ENCODE assay signal across 7 cellular contexts in the genomic region with DNA sequence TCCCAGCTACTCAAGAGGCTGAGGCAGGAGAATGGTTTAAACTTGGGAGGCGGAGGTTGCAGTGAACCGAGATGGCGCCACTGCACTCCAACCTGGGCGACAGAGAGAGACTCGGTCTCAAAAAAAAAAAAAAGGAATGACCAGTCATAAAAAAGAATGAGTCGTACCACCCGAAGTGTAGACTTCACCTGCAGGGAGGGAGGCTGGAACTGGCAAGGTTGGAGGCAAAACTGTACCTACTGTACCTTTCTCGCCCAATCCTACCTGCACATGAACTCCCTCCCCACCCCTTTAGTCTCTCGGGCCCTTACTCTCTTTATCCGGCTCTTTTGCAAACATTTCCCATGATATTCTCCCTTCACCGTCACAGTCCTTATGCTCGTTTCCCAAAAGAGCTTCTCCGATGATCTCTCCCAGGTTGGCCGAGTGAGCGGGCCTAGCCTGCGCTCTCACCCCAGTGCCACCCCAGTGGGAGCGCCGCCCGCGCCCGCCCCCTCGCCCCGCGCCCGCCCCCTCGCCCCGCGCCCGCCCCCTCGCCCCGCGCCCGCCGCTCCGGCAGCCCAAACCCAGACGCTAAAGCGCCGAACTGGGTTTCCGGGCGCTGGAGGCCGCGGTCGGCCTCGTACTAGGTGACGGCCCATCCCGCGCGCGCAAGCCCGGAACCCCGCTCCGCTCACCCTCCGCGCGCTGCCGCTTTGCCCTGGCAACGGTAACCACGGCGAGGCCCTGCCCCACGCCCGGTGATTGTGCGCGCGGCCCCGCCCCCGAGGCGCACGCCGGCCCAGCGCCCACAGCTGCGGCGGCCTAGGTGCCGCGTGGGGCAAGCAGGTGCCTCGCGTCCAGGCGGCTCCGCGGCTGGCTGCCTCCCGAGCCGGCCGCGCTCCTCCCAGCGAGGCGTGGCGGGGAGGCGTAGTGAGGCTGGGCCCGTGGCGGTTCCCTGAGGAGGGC. TPM values are rescaled to one million over a fixed set of nuclear protein-coding genes. Genes with fewer than 3 reads are reported as not detected.
DNase-seq lines count a peak whose midpoint lies in the region; ATAC-seq and FAIRE-seq lines count a peak whose summit lies in the region.

SMKR1 (plus strand) TSS at position 772 of the 948 bp plus-strand sequence. CDS start 294 bp downstream, outside the sequence.

- ATAC-seq in GM18498 (IDR thresholded peaks at IDR 0.05; ENCODE audit: unreplicated experiment) (peak; percentile 97), HG02623 (IDR thresholded peaks at IDR 0.05; ENCODE audit: unreplicated experiment) (peak; percentile 87)

- no peak for FAIRE-seq in small intestine (lab: Jason Lieb, UNC)

- no peaks in the 10 kb centered on the region for H3K36me3 ChIP-seq in small intestine (ENCODE audit: control insufficient read depth in 2 of 2, insufficient read depth in 2 of 2, low read length in 2 of 2)

- H3K4me1 ChIP-seq in small intestine (ENCODE audit: control insufficient read depth in 2 of 2, insufficient read depth in 1 of 2, low read depth in 1 of 2, low read length in 1 of 2): no peaks in the 10 kb centered on the region

- no peaks in the 10 kb centered on the region for H3K27me3 ChIP-seq in small intestine (ENCODE audit: control insufficient read depth in 2 of 2, insufficient read depth in 2 of 2, low read length in 2 of 2)

- H3K4me3 ChIP-seq in small intestine (ENCODE audit: low read depth in 1 of 2, low read length in 2 of 2): peak within 1 kb of the TSS in 1 of 2 donors; percentile 53

- H3K9me3 ChIP-seq in small intestine (ENCODE audit: control insufficient read depth, low read depth): no peaks in the 10 kb centered on the region

- DNase-seq in NCI-H1105 treated with DMSO at 0.1 percent for 48 hours (lab: John Stamatoyannopoulos, UW) (peak; percentile 76), T-helper 22 cell (ENCODE audit: low read depth) (peak; percentile 91), astrocyte of the hippocampus (ENCODE audit: low read depth, low spot score) (peak; percentile 79), iPS-NIHi11 (ENCODE audit: low spot score) (peak; percentile 92), small intestine (peak; percentile 78)

- no peak within 1 kb of the TSS for H3K27ac ChIP-seq in small intestine (ENCODE audit: low read depth in 1 of 2, low read length in 1 of 2)

- WGBS in small intestine, 3 donors: 5 to 9% (median 5%) methylated on average over 42 to 89 of the region's 89 CpGs

RNA-seq across cellular contexts. Expression of gene SMKR1, which starts in this region (rescaled TPM):
- under 1 TPM in 1 of 3 donors, not detected in 2; 0.49 TPM for polyA plus RNA-seq in small intestine

Comparison
In these comparisons a context has a peak if more than half of its experiments do, and no peak if none do; other contexts are left out.
1. Peak in DNase-seq in small intestine; RNA of the gene not detected or under 1 TPM.